In the genomic region with DNA sequence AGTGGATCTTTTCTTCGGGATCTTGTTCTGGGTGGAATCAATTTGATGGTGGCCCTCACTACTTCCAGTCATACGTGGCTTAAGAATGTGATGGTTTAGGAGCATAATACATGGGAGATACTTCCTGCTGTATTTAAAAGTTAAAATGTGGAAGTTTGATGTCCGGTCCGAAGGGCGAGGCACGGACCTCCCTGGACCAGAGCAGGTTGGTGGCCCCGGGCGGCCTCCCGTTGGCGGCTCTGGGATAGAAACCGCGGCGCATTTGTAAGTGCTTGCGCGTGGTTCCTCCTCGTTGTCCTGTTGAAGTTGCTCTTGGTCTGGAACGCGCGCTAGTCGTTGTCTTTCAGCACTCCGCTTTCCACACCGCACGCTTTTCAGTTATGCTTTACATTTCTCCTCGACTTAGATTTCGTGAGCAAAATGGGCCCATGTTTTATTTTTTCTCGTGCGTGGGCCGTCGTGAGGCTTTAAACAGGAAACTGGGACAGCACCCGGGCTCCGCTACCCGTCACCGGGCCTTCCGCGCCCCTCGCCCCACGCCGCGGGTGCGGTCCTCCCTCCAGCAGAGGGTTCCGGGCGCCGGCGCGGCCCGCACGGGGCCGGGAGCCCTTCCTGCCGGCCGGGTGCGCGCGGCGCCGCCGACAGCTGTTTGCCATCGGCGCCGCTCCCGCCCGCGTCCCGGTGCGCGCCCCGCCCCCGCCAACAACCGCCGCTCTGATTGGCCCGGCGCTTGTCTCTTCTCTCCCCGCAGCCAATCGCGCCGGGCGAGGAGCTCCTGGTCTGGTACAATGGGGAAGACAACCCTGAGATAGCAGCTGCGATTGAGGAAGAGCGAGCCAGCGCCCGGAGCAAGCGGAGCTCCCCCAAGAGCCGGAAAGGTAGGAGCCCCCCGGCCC, we compare ENCODE assay signal across 8 cellular contexts. TPM values are rescaled to one million over a fixed set of nuclear protein-coding genes. Genes with fewer than 3 reads are reported as not detected.
DNase-seq lines count a peak whose midpoint lies in the region; ATAC-seq, FAIRE-seq and TF ChIP-seq lines count a peak whose summit lies in the region.

No MANE protein-coding gene starts in this region.

- H3K27me3 Mint-ChIP-seq in activated naive CD8-positive, alpha-beta T cell treated with anti-CD3 and anti-CD28 coated beads, Interleukin-2, amount 10 ng/mL, durations not matched to agents 7 days and 5 days: no peaks in the 10 kb centered on the region

- H3K27me3 ChIP-seq in pancreas: no peaks in the 10 kb centered on the region
- no peaks in the 10 kb centered on the region for H3K27me3 ChIP-seq in tibial artery

- peak overlapping the region; percentile 62 to 93 (median 84) for H3K4me3 ChIP-seq in pancreas
- H3K4me3 ChIP-seq in tibial artery: peak overlapping the region; percentile 78 to 99

- no peaks in the 10 kb centered on the region for H3K9me3 Mint-ChIP-seq in activated naive CD8-positive, alpha-beta T cell treated with anti-CD3 and anti-CD28 coated beads, Interleukin-2, amount 10 ng/mL, durations not matched to agents 7 days and 5 days

- FAIRE-seq in pancreas (lab: Jason Lieb, UNC): no peak

- H3K27ac Mint-ChIP-seq in activated naive CD8-positive, alpha-beta T cell treated with anti-CD3 and anti-CD28 coated beads, Interleukin-2, amount 10 ng/mL, durations not matched to agents 7 days and 5 days: peak overlapping the region; percentile 86

- peak overlapping the region; percentile 90 for H3K4me3 Mint-ChIP-seq in activated naive CD8-positive, alpha-beta T cell treated with anti-CD3 and anti-CD28 coated beads, Interleukin-2, amount 10 ng/mL, durations not matched to agents 7 days and 5 days

- intact Hi-C loops in Right ventricle myocardium inferior (cut with DNase I) (no loop called here), pancreas (cut with DNase I) (no loop called here), tibial artery (cut with DNase I; ENCODE audit: low total_unique reads) (no loop called here)

- H3K4me1 ChIP-seq in pancreas: peaks cover 14 to 21% (median 14%) of the 10 kb centered on the region in 3 donors
- peaks cover 0 to 41% (median 21%) of the 10 kb centered on the region in 4 donors for H3K4me1 ChIP-seq in tibial artery

- no peaks in the 10 kb centered on the region for H3K9me3 ChIP-seq in pancreas
- no peaks in the 10 kb centered on the region for H3K9me3 ChIP-seq in tibial artery

- peaks cover 14% of the 10 kb centered on the region for H3K36me3 Mint-ChIP-seq in activated naive CD8-positive, alpha-beta T cell treated with anti-CD3 and anti-CD28 coated beads, Interleukin-2, amount 10 ng/mL, durations not matched to agents 7 days and 5 days

- DNase-seq in NCI-H1105 (lab: John Stamatoyannopoulos, UW) (peak; percentile 96), SKM-1 (lab: John Stamatoyannopoulos, UW; ENCODE audit: unreplicated experiment) (peak; percentile 79), Right ventricle myocardium inferior (ENCODE audit: missing footprints) (peak; percentile 100), pancreas (peak; percentile 94 to 99 (median 96)), tibial artery (peak; percentile 98 to 99)
- peak; percentile 97 for DNase-seq in activated naive CD8-positive, alpha-beta T cell treated with anti-CD3 and anti-CD28 coated beads, Interleukin-2, amount 10 ng/mL, durations not matched to agents 7 days and 5 days

- H3K27ac ChIP-seq in pancreas (peak overlapping the region; percentile 86 to 93 (median 89)), tibial artery (peak overlapping the region; percentile 93 to 97)

- H3K36me3 ChIP-seq in pancreas (no peaks in the 10 kb centered on the region), tibial artery (no peaks in the 10 kb centered on the region)

- peak; percentile 84 for ATAC-seq in HG02678 (IDR thresholded peaks at IDR 0.05; ENCODE audit: unreplicated experiment)
- ATAC-seq in activated naive CD8-positive, alpha-beta T cell treated with anti-CD3 and anti-CD28 coated beads, Interleukin-2, amount 10 ng/mL, durations not matched to agents 7 days and 5 days (ENCODE audit: low read depth): peak; percentile 94
- peak; percentile 98 for ATAC-seq in Right ventricle myocardium inferior
- ATAC-seq in pancreas: peak; percentile 95 to 97 (median 97)

- WGBS in pancreas, 2 donors: 1% methylated on average over 62 to 83 of the region's 83 CpGs

- POLR2A ChIA-PET in activated naive CD8-positive, alpha-beta T cell treated with anti-CD3 and anti-CD28 coated beads, Interleukin-2, amount 10 ng/mL, durations not matched to agents 7 days and 5 days (lab: Charles Lee): interaction anchor here (0.6 to 1.6 kb wide), 18 partner anchors 9 to 645 kb away, joined by 3 to 88 read pairs (median 5); a partner anchor contains a TSS

- TF ChIP-seq CTCF in GM12872 (IDR thresholded peaks at IDR 0.05; ENCODE audit: insufficient read depth, low read depth, low read length) (peak; percentile 9; the same call in 1 of the 3 replicates), pancreas (IDR thresholded peaks at IDR 0.05) (peak in 1 of 4 donors; percentile 24), tibial artery (IDR thresholded peaks at IDR 0.05) (peak in 1 of 2 experiments; percentile 19)

- peaks cover 34% of the 10 kb centered on the region for H3K4me1 Mint-ChIP-seq in activated naive CD8-positive, alpha-beta T cell treated with anti-CD3 and anti-CD28 coated beads, Interleukin-2, amount 10 ng/mL, durations not matched to agents 7 days and 5 days

RNA-seq across cellular contexts. Expression of a gene that starts 48.9 kb away (rescaled TPM):
- 10 to 100 TPM; 75.2 to 79.8 TPM for total RNA-seq in activated naive CD8-positive, alpha-beta T cell treated with anti-CD3 and anti-CD28 coated beads, Interleukin-2, amount 10 ng/mL, durations not matched to agents 7 days and 5 days
- total RNA-seq in Right ventricle myocardium inferior: 33.7 TPM
- 10 to 100 TPM; 13.8 to 26.4 (median 15.7) TPM for total RNA-seq in pancreas
- polyA plus RNA-seq in pancreas: 10 to 100 TPM in 1 of 2 donors, 1 to 10 TPM in 1; 9.3 to 11.4 TPM

Comparison
In these comparisons a context has a peak if more than half of its experiments do, and no peak if none do; other contexts are left out.
1. Peak in every context shown above with its lines: DNase-seq, ATAC-seq, H3K4me3 ChIP-seq and H3K27ac ChIP-seq.